Comparison of ENCODE assay signal across 9 cellular contexts in the genomic region with DNA sequence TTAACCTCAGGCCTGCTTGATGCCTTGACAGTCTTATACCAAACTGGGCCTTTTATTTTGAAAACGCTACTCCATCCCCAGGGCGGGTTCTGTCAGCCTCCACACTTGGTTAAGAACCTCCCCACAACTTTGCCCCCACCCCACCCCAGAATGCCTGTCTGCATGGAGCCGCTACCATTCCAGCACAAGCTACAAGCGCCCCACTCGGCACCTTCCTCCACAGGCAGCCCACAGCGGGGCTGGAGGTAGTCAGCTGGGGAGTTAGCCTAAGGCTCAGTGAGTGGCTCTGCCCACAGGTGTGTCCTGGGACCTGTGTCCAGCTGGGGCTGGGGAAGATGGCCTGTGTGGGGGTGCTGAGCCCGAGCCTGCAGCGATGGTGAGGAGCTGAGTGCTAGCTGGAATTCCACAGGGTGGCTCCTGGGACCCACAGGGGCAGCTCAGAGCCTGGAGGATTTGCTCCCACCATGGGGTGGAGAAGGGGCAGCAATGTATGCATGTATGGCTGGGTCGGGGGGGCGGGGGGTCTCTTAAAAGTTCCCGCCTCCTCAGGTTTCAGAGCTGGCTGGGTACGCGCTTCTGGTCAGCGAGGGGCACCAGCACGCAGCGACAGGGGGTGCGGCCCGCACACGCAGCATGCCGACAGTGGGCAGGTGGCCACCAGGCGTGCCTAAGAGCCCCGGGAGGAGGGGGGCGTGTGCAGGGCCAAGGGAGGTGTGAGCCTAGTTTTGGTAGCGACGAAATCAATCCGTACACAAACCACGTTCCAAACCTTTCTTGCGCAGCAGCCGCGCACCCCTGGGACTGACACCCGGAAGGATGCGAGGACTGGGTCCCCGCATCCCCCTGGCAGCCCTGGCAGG. TPM values are rescaled to one million over a fixed set of nuclear protein-coding genes. Genes with fewer than 3 reads are reported as not detected.
DNase-seq lines count a peak whose midpoint lies in the region; ATAC-seq and TF ChIP-seq lines count a peak whose summit lies in the region.
"Had no signal": no experiment of that assay in that cellular context is flagged by ENCODE, and none has a peak within 500 bp of the region (broad histone marks: within the 10 kb centered on the region; RNA-seq: fewer than 3 reads in every experiment).

No MANE protein-coding gene starts in this region.

- H3K36me3 ChIP-seq in breast epithelium (no peaks in the 10 kb centered on the region), tibial artery (peaks cover 0 to 18% (median 0%) of the 10 kb centered on the region in 3 donors)

- H3K4me1 ChIP-seq in breast epithelium (peaks cover 5 to 16% of the 10 kb centered on the region in 2 donors), tibial artery (peaks cover 5 to 42% (median 20%) of the 10 kb centered on the region in 4 donors)

- CTCF ChIA-PET in activated CD4-positive, alpha-beta T cell treated with anti-CD3 and anti-CD28 coated beads for 36 hours (lab: Charles Lee): interaction anchor here (0.5 to 1.5 kb wide), 5 partner anchors 12 to 669 kb away, joined by 3 to 5 read pairs (median 3); no protein-coding TSS in a partner anchor

- TF ChIP-seq POLR2A in breast epithelium (IDR thresholded peaks at IDR 0.05) (no peak), lower leg skin (IDR thresholded peaks at IDR 0.05) (no peak)

- POLR2A ChIA-PET in activated CD4-positive, alpha-beta T cell treated with anti-CD3 and anti-CD28 coated beads for 36 hours (lab: Charles Lee): no interaction called here

- WGBS in lower leg skin, 2 donors: 12 to 19% methylated on average over 23 to 25 of the region's 33 CpGs

- H3K36me3 Mint-ChIP-seq in activated CD4-positive, alpha-beta T cell treated with anti-CD3 and anti-CD28 coated beads for 36 hours (ENCODE audit: low read depth): no peaks in the 10 kb centered on the region

- TF ChIP-seq CTCF in breast epithelium (IDR thresholded peaks at IDR 0.05): no peak
- TF ChIP-seq CTCF in lower leg skin (IDR thresholded peaks at IDR 0.05): no peak
- TF ChIP-seq CTCF in tibial artery (IDR thresholded peaks at IDR 0.05): no peak

- intact Hi-C loops in activated CD4-positive, alpha-beta T cell treated with anti-CD3 and anti-CD28 coated beads for 36 hours (cut with DNase I, micrococcal nuclease): no loop called here
- intact Hi-C loops in breast epithelium (cut with DNase I; ENCODE audit: low total_unique reads) (no loop called here), lower leg skin (cut with DNase I; ENCODE audit: low total_unique reads) (no loop called here), tibial artery (cut with DNase I; ENCODE audit: low total_unique reads) (no loop called here)

- ATAC-seq in activated CD4-positive, alpha-beta T cell treated with anti-CD3 and anti-CD28 coated beads for 36 hours: peak; percentile 24
- no peak for ATAC-seq in HG02759 (IDR thresholded peaks at IDR 0.05; ENCODE audit: unreplicated experiment)

- H3K4me3 ChIP-seq in breast epithelium: peak overlapping the region; percentile 77 to 98 (median 78)
- peak overlapping the region; percentile 62 for H3K4me3 ChIP-seq in lower leg skin (ENCODE audit: low read depth, poor library complexity, severe bottlenecking)
- peak overlapping the region; percentile 91 to 92 for H3K4me3 ChIP-seq in tibial artery

- H3K9me3 ChIP-seq in breast epithelium (no peaks in the 10 kb centered on the region), tibial artery (no peaks in the 10 kb centered on the region)

- peak; percentile 20 for DNase-seq in activated CD4-positive, alpha-beta T cell treated with anti-CD3 and anti-CD28 coated beads for 36 hours
- DNase-seq in activated CD4-positive, alpha-beta T cell treated with anti-CD3 and anti-CD28 coated beads, Interleukin-2, amount 50 U/mL, for 48 hours: no peak
- DNase-seq in breast epithelium (ENCODE audit: low spot score in 2 of 2): peak in 1 of 2 donors; percentile 48
- peak; percentile 67 to 93 for DNase-seq in lower leg skin (ENCODE audit: low spot score in 2 of 2)
- DNase-seq in tibial artery: peak; percentile 60 to 85
- no peak for DNase-seq in central memory CD4-positive, alpha-beta T cell
- DNase-seq in mucosa of gallbladder (ENCODE audit: low spot score): no peak

- H3K27ac Mint-ChIP-seq in activated CD4-positive, alpha-beta T cell treated with anti-CD3 and anti-CD28 coated beads for 36 hours: no peak overlapping the region

- peaks cover 4% of the 10 kb centered on the region for H3K4me1 Mint-ChIP-seq in activated CD4-positive, alpha-beta T cell treated with anti-CD3 and anti-CD28 coated beads for 36 hours

- no peaks in the 10 kb centered on the region for H3K27me3 ChIP-seq in breast epithelium
- H3K27me3 ChIP-seq in tibial artery: peaks cover 0 to 2% of the 10 kb centered on the region in 2 donors

- H3K27me3 Mint-ChIP-seq in activated CD4-positive, alpha-beta T cell treated with anti-CD3 and anti-CD28 coated beads for 36 hours: no peaks in the 10 kb centered on the region

- no peaks in the 10 kb centered on the region for H3K9me3 Mint-ChIP-seq in activated CD4-positive, alpha-beta T cell treated with anti-CD3 and anti-CD28 coated beads for 36 hours (ENCODE audit: low read depth)

- H3K27ac ChIP-seq in breast epithelium (peak overlapping the region; percentile 88 to 97), tibial artery (peak overlapping the region; percentile 96 to 97)

- H3K4me3 Mint-ChIP-seq in activated CD4-positive, alpha-beta T cell treated with anti-CD3 and anti-CD28 coated beads for 36 hours: peak overlapping the region; percentile 40

RNA-seq across cellular contexts. Expression of a gene that starts 0.9 kb away (rescaled TPM):
- total RNA-seq in activated CD4-positive, alpha-beta T cell treated with anti-CD3 and anti-CD28 coated beads for 36 hours: under 1 TPM; 0.77 to 0.82 TPM
- 10 to 100 TPM; 13.8 to 66.1 (median 16.8) TPM for total RNA-seq in breast epithelium
- total RNA-seq in lower leg skin: 10 to 100 TPM; 21.5 to 53.8 (median 42.6) TPM
- 5.3 TPM for total RNA-seq in mucosa of gallbladder

RNA-seq across cellular contexts. Expression of a gene that starts 15.2 kb away (rescaled TPM):
- not detected for total RNA-seq in activated CD4-positive, alpha-beta T cell treated with anti-CD3 and anti-CD28 coated beads for 36 hours
- total RNA-seq in breast epithelium: not detected
- under 1 TPM in 2 of 4 donors, not detected in 2; 0.17 to 0.26 TPM for total RNA-seq in lower leg skin
- total RNA-seq in mucosa of gallbladder: not detected
- total RNA-seq: activated CD8-positive, alpha-beta memory T cell treated with anti-CD3 and anti-CD28 coated beads for 36 hours had no signal

RNA-seq across cellular contexts. Expression of a gene that starts 45.4 kb away (rescaled TPM):
- total RNA-seq in activated CD4-positive, alpha-beta T cell treated with anti-CD3 and anti-CD28 coated beads for 36 hours: not detected
- total RNA-seq in breast epithelium (not detected), lower leg skin (not detected), mucosa of gallbladder (not detected)
- total RNA-seq: activated CD8-positive, alpha-beta memory T cell treated with anti-CD3 and anti-CD28 coated beads for 36 hours had no signal

Comparison
In these comparisons a context has a peak if more than half of its experiments do, and no peak if none do; other contexts are left out.
1. DNase-seq: peak in activated CD4-positive, alpha-beta T cell treated with anti-CD3 and anti-CD28 coated beads for 36 hours (single experiment), lower leg skin (2 of 2) and tibial artery (2 of 2); none in activated CD4-positive, alpha-beta T cell treated with anti-CD3 and anti-CD28 coated beads, Interleukin-2, amount 50 U/mL, for 48 hours (0 of 2), central memory CD4-positive, alpha-beta T cell (single experiment) and mucosa of gallbladder (single experiment).
2. Peak in every context shown above with its lines, with median percentiles within 50 percentile points of each other: H3K4me3 ChIP-seq.